In genomic region chr2:135812907-135813511, GRCh38 we compare ENCODE assay signal across 22 cellular contexts. TPM values are rescaled to one million over a fixed set of nuclear protein-coding genes. Genes with fewer than 3 reads are reported as not detected.
A peak's percentile ranks its signal among the peaks of the same experiment; 100 is the strongest.
DNase-seq lines count a peak whose midpoint lies in the region; ATAC-seq, FAIRE-seq and TF ChIP-seq lines count a peak whose summit lies in the region.
"Had no signal": no experiment of that assay in that cellular context is flagged by ENCODE, and none has a peak within 500 bp of the region (broad histone marks: within the 10 kb centered on the region; RNA-seq: fewer than 3 reads in every experiment).

No MANE protein-coding gene starts in this region.

- in situ Hi-C loops in K562 (cut with MboI), result no loop called here

- no peak overlapping the region for H3K9ac ChIP-seq in K562 (ENCODE audit: insufficient read depth in 1 of 2, low read depth in 2 of 2, low read length in 2 of 2)
- H3K9ac ChIP-seq: BLaER1, GM23248 had no signal

- no TSS peak for BruUV-seq in K562 (replicated peaks; lab: Mats Ljungman, UMichigan)

- TF ChIP-seq POLR2A in GM12891 (IDR thresholded peaks at IDR 0.05; ENCODE audit: low read depth, low read length) (no peak), K562 (conservative IDR thresholded peaks at IDR 0.05) (no peak)

- CTCF ChIA-PET in K562 (lab: Yijun Ruan, JAX; ENCODE audit: low intra/inter-chr PET ratio), result no interaction called here

- no peaks in the 10 kb centered on the region for H3K36me3 ChIP-seq in K562 (ENCODE audit: control insufficient read depth, insufficient read depth, low read length)
- H3K36me3 ChIP-seq: BLaER1 had no signal

- H2AFZ ChIP-seq in K562 (ENCODE audit: low read depth, low read length), result no peak overlapping the region
- H2AFZ ChIP-seq: GM23248 had no signal

- intact Hi-C loops in K562 (cut with micrococcal nuclease), result no loop called here

- 0% methylated on average over 2 of the region's 2 CpGs for WGBS in K562 (ENCODE audit: insufficient coverage, low coverage, missing lambda C conversion rate)

- no peak for TF ChIP-seq EP300 in K562 (IDR thresholded peaks at IDR 0.05; ENCODE audit: low read length)

- FAIRE-seq in GM12891 (lab: Jason Lieb, UNC) (peak; percentile 72), HTR-8/SVneo (lab: Jason Lieb, UNC) (peak; percentile 78), K562 (lab: Jason Lieb, UNC) (no peak), urothelium cell line (lab: Jason Lieb, UNC) (peak; percentile 71)
- FAIRE-seq: G401.6, GM18507, H1 had no signal

- H3K9me3 ChIP-seq in K562 (replicated peaks; ENCODE audit: control insufficient read depth, insufficient read depth, low read depth, low read length), result no peaks in the 10 kb centered on the region
- H3K9me3 ChIP-seq: BLaER1, Caco-2 had no signal

- peaks cover 35 to 65% of the 10 kb centered on the region in 2 experiments for H3K27me3 ChIP-seq in K562 (ENCODE audit: control insufficient read depth in 2 of 2, insufficient read depth in 2 of 2, low read length in 2 of 2)
- H3K27me3 ChIP-seq: BLaER1 had no signal

- TF ChIP-seq CTCF in K562 (IDR thresholded peaks at IDR 0.05 in 2 of 3, conservative IDR thresholded peaks at IDR 0.05 in 1 of 3; ENCODE audit: insufficient read depth in 2 of 3, low read depth in 1 of 3, low read length in 3 of 3), result no peak

- ATAC-seq in K562, result no peak
- no peak for ATAC-seq in GM21390 (IDR thresholded peaks at IDR 0.05; ENCODE audit: unreplicated experiment)
- no peak for ATAC-seq in GM19467 (IDR thresholded peaks at IDR 0.05; ENCODE audit: unreplicated experiment)
- ATAC-seq: CD8-positive, alpha-beta T cell had no signal

- no peak overlapping the region for H3K27ac ChIP-seq in K562 (ENCODE audit: extremely low read depth, low read depth, low read length)
- H3K27ac ChIP-seq: BLaER1, C4-2B, GM23248 had no signal

- H3K4me1 ChIP-seq in K562 (replicated peaks in 1 of 2; ENCODE audit: control insufficient read depth in 2 of 2, insufficient read depth in 2 of 2, low read length in 2 of 2), result no peaks in the 10 kb centered on the region; a peak in 1 of 5 replicates
- H3K4me1 ChIP-seq: BLaER1, Caco-2 had no signal

- no peaks in the 10 kb centered on the region for H3K9me1 ChIP-seq in K562 (ENCODE audit: control insufficient read depth, insufficient read depth, low read length)

- H3K4me3 ChIP-seq in K562, result no peak overlapping the region
- H3K4me3 ChIP-seq: BLaER1, GM23248 had no signal

- no peaks in the 10 kb centered on the region for H4K20me1 ChIP-seq in K562 (replicated peaks; ENCODE audit: control insufficient read depth, insufficient read depth, low read length)
- H4K20me1 ChIP-seq: BLaER1 had no signal

- H3K79me2 ChIP-seq in K562 (ENCODE audit: control insufficient read depth, insufficient read depth, low read length), result no peaks in the 10 kb centered on the region

- no peak overlapping the region for H3K4me2 ChIP-seq in K562 (ENCODE audit: insufficient read depth, low read length)
- H3K4me2 ChIP-seq: BLaER1 had no signal

- POLR2A ChIA-PET in K562 (lab: Yijun Ruan, JAX), result no interaction called here

- DNase-seq in GM12891 (ENCODE audit: insufficient read length, low spot score) (no peak), HTR-8/SVneo (ENCODE audit: insufficient read length, low spot score) (no peak), K562 (ENCODE audit: extremely low read depth in 1 of 4, low spot score in 3 of 4) (no peak), urothelium cell line (ENCODE audit: low spot score) (no peak), RKO (ENCODE audit: low spot score) (no peak)
- DNase-seq: Caco-2; CD4-positive, CD25-positive, alpha-beta regulatory T cell; CD8-positive, alpha-beta T cell; DMS153; DND-41; GM23248; H7; HCEC 1CT had no signal

- no peak for TF ChIP-seq RAD21 in K562 (CRISPR knock-in tag; conservative IDR thresholded peaks at IDR 0.05 in 1 of 2, IDR thresholded peaks at IDR 0.05 in 1 of 2)

TF ChIP-seq in GM12891, 5 proteins besides CTCF, POLR2A, EP300 and RAD21:
- TF ChIP-seq SPI1 (IDR thresholded peaks at IDR 0.05; ENCODE audit: low read depth, low read length), result no peak
- no peak for TF ChIP-seq TAF1 (IDR thresholded peaks at IDR 0.05; ENCODE audit: low read depth, low read length)
- TF ChIP-seq POU2F2 (IDR thresholded peaks at IDR 0.05; ENCODE audit: low read depth, low read length), result no peak
- TF ChIP-seq PAX5 (IDR thresholded peaks at IDR 0.05; ENCODE audit: insufficient read depth, low read length, severe bottlenecking), result no peak
- TF ChIP-seq POLR2AphosphoS5 (IDR thresholded peaks at IDR 0.05; ENCODE audit: low read depth, low read length), result no peak

TF ChIP-seq in K562, 482 proteins besides CTCF, POLR2A, EP300 and RAD21:
- TF ChIP-seq HMG20A (CRISPR knock-in tag; conservative IDR thresholded peaks at IDR 0.05), result no peak
- TF ChIP-seq ZNF316 (IDR thresholded peaks at IDR 0.05), result peak; percentile 53

RNA-seq across cellular contexts. Expression of gene LCT, which starts 24.0 kb away (rescaled TPM):
- 0.03 TPM for polyA plus RNA-seq in GM12891 (2012; ENCODE audit: low read depth, missing spikeins)
- 0.05 and 0.18 TPM in 2 replicates for total RNA-seq in K562 (2011; cell fraction: chromatin; rRNA removed; ENCODE audit: low replicate concordance)
- 0.13 and 0.17 TPM in 2 replicates for total RNA-seq in K562 (2011; cell fraction: nucleolus; rRNA removed)
- total RNA-seq in K562 (2011; cell fraction: nucleoplasm; rRNA removed), result 0.07 TPM in 1 of 2 replicates, not detected in the other
- not detected in 2 replicates for total RNA-seq in K562 (2014; rRNA removed)
- total RNA-seq in K562 (2014; rRNA removed; fragmentation: Illumina TruSeq; extraction: Trizol), result 0.03 and 0.04 TPM in 2 replicates
- 0.04 TPM in 1 of 2 replicates, not detected in the other for total RNA-seq in K562 (2015; rRNA removed; fragmentation: Illumina TruSeq; extraction: Trizol)
- 0.04 TPM in 1 of 2 replicates, not detected in the other for total RNA-seq in K562 (2021)
- polyA plus RNA-seq in K562 (2011; rRNA removed), result 0.01 and 0.03 TPM in 2 replicates
- 0.01 TPM in 1 of 2 replicates, not detected in the other for polyA plus RNA-seq in K562 (2011; cell fraction: cytosol; rRNA removed)
- polyA plus RNA-seq in K562 (2011; cell fraction: nucleus; rRNA removed), result 0.04 and 0.06 TPM in 2 replicates
- polyA plus RNA-seq in K562 (2012), result 0.01 and 0.03 TPM in 2 replicates
- polyA plus RNA-seq in K562 (2014; fragmentation: Illumina TruSeq; extraction: Trizol), result not detected in 2 replicates
- polyA plus RNA-seq in K562 (2014; fragmentation: Nextera tagmentation; extraction: Ambion mirVana), result under 1 TPM in 1 of 2 experiments, not detected in 1; 0.01 TPM
- 0.03 TPM in 1 of 2 replicates, not detected in the other for polyA plus RNA-seq in K562 (2014; rRNA removed)
- polyA minus RNA-seq in K562 (2011; rRNA and poly(A)+ RNA removed), result 0.06 and 0.07 TPM in 2 replicates
- not detected in 2 replicates for polyA minus RNA-seq in K562 (2011; cell fraction: cytosol; rRNA and poly(A)+ RNA removed)
- 0.11 and 0.13 TPM in 2 replicates for polyA minus RNA-seq in K562 (2011; cell fraction: nucleus; rRNA and poly(A)+ RNA removed)
- total RNA-seq: A172; CD4-positive, CD25-positive, alpha-beta regulatory T cell had no signal
- polyA plus RNA-seq: AG04450; CD4-positive, CD25-positive, alpha-beta regulatory T cell; GM23248; H1 had no signal
